In genomic region chr13:32811297-32811800, GRCh38 we compare ENCODE assay signal across 1 cellular context.
TF ChIP-seq lines count a peak whose summit lies in the region.

No MANE protein-coding gene starts in this region.

TF ChIP-seq in H1, 55 proteins besides CTCF, POLR2A, EP300 and RAD21 (continued from another document):
- TF ChIP-seq TAF1 (IDR thresholded peaks at IDR 0.05; ENCODE audit: low read depth, low read length) (no peak), CBX5 (IDR thresholded peaks at IDR 0.05; ENCODE audit: low read depth, low read length) (no peak), SIX5 (IDR thresholded peaks at IDR 0.05; ENCODE audit: low read depth, low read length) (no peak)
